Comparison of ENCODE assay signal across 20 cellular contexts in the genomic region with DNA sequence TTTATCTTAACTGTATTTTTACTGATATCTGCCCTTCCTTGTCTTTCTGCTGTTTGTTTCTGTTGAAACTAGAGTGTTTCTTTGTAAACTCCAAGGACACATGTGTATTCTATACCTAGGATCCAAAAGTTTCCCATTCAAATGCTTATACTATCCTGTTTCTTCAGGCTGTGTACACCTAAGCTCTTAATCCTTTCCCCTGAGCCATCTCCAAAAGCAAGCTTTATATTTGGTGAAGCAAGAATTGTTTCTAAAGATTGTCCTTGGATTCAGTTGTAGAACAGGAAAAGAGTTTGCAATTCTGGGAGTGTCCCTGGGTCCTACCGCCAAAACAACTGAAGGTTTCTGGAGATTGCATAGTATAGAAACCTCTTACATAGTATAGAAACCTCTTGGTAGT.
"Had no signal": no experiment of that assay in that cellular context is flagged by ENCODE, and none has a peak within 500 bp of the region (broad histone marks: within the 10 kb centered on the region; RNA-seq: fewer than 3 reads in every experiment).

No MANE protein-coding gene starts in this region.

- H3K27me3 ChIP-seq: adrenal gland had no signal

- DNase-seq: activated CD4-positive, alpha-beta T cell treated with anti-CD3 and anti-CD28 coated beads for 1 hour; activated CD4-positive, alpha-beta T cell treated with anti-CD3 and anti-CD28 coated beads, Interleukin-2, amount 50 U/mL, for 48 hours; activated naive CD4-positive, alpha-beta T cell treated with anti-CD3 and anti-CD28 coated beads, Interleukin-2, amount 10 ng/mL, durations not matched to agents 7 days and 5 days; activated T-cell treated with anti-CD3 and anti-CD28 coated beads, Interleukin-2, amount 50 U/mL, for 1 hour; adrenal gland; cortex of kidney; effector CD4-positive, alpha-beta T cell; hippocampal formation; mesendoderm; occipital lobe; right cardiac atrium; stimulated activated naive CD8-positive, alpha-beta T cell treated with anti-CD3 and anti-CD28 coated beads, Interleukin-15, amount 100 ng/mL, for 72 hours; T-helper 9 cell had no signal

- H3K4me3 Mint-ChIP-seq: activated naive CD4-positive, alpha-beta T cell treated with anti-CD3 and anti-CD28 coated beads, Interleukin-2, amount 10 ng/mL, durations not matched to agents 7 days and 5 days; brain; nephron; stimulated activated naive CD8-positive, alpha-beta T cell treated with anti-CD3 and anti-CD28 coated beads, Interleukin-15, amount 100 ng/mL, for 72 hours; type B pancreatic cell had no signal

- H3K27ac ChIP-seq: adrenal gland, SK-N-MC had no signal

- H3K27ac Mint-ChIP-seq: activated naive CD4-positive, alpha-beta T cell treated with anti-CD3 and anti-CD28 coated beads, Interleukin-2, amount 10 ng/mL, durations not matched to agents 7 days and 5 days; activated T-helper 2 cell treated with anti-CD3 and anti-CD28 coated beads, Interferon-gamma antibody, Interleukin-2, Interleukin-4, amounts not matched to agents 10 μg/mL and 5 μg/mL and 100 μg/mL, durations not matched to agents 14 hours and 24 hours and 36 hours; brain; progenitor cell of endocrine pancreas; stimulated activated naive CD8-positive, alpha-beta T cell treated with anti-CD3 and anti-CD28 coated beads, Interleukin-15, amount 100 ng/mL, for 72 hours; type B pancreatic cell had no signal

- H3K9me3 Mint-ChIP-seq: activated naive CD4-positive, alpha-beta T cell treated with anti-CD3 and anti-CD28 coated beads, Interleukin-2, amount 10 ng/mL, durations not matched to agents 7 days and 5 days; activated T-helper 2 cell treated with anti-CD3 and anti-CD28 coated beads, Interferon-gamma antibody, Interleukin-2, Interleukin-4, amounts not matched to agents 10 μg/mL and 5 μg/mL and 100 μg/mL, durations not matched to agents 14 hours and 24 hours and 36 hours; nephron; type B pancreatic cell had no signal

- H3K4me1 Mint-ChIP-seq: activated naive CD4-positive, alpha-beta T cell treated with anti-CD3 and anti-CD28 coated beads, Interleukin-2, amount 10 ng/mL, durations not matched to agents 7 days and 5 days; brain; stimulated activated naive CD8-positive, alpha-beta T cell treated with anti-CD3 and anti-CD28 coated beads, Interleukin-15, amount 100 ng/mL, for 72 hours had no signal

- H3K4me3 ChIP-seq: adrenal gland, SK-N-MC, smooth muscle cell had no signal

- H3K27me3 Mint-ChIP-seq: activated naive CD4-positive, alpha-beta T cell treated with anti-CD3 and anti-CD28 coated beads, Interleukin-2, amount 10 ng/mL, durations not matched to agents 7 days and 5 days; brain; progenitor cell of endocrine pancreas; stimulated activated naive CD8-positive, alpha-beta T cell treated with anti-CD3 and anti-CD28 coated beads, Interleukin-15, amount 100 ng/mL, for 72 hours; type B pancreatic cell had no signal

- ATAC-seq: stimulated activated naive CD8-positive, alpha-beta T cell treated with anti-CD3 and anti-CD28 coated beads, Interleukin-15, amount 100 ng/mL, for 72 hours had no signal

- H3K36me3 ChIP-seq: adrenal gland had no signal

- H3K9me3 ChIP-seq: adrenal gland had no signal

- H3K4me2 ChIP-seq: smooth muscle cell had no signal
